Comparison of ENCODE assay signal across 9 cellular contexts in genomic region chr1:159790237-159790917, GRCh38. TPM values are rescaled to one million over a fixed set of nuclear protein-coding genes. Genes with fewer than 3 reads are reported as not detected.
A peak's percentile ranks its signal among the peaks of the same experiment; 100 is the strongest.
DNase-seq lines count a peak whose midpoint lies in the region; ATAC-seq, FAIRE-seq and TF ChIP-seq lines count a peak whose summit lies in the region.
"Had no signal": no experiment of that assay in that cellular context is flagged by ENCODE, and none has a peak within 500 bp of the region (broad histone marks: within the 10 kb centered on the region; RNA-seq: fewer than 3 reads in every experiment).

No MANE protein-coding gene starts in this region.

- intact Hi-C loops in HepG2 (cut with micrococcal nuclease; ENCODE audit: unreplicated experiment): no loop called here
- intact Hi-C loops in CD4-positive, alpha-beta memory T cell (cut with micrococcal nuclease): loop anchor here (10.0 kb wide), 2 partner anchors 626 to 656 kb away; no protein-coding TSS in a partner anchor

- TF ChIP-seq RAD21 in HepG2 (CRISPR knock-in tag; IDR thresholded peaks at IDR 0.05): no peak

- no peaks in the 10 kb centered on the region for H3K9me3 Mint-ChIP-seq in HFFc6
- H3K9me3 Mint-ChIP-seq in effector memory CD8-positive, alpha-beta T cell: no peaks in the 10 kb centered on the region
- H3K9me3 Mint-ChIP-seq in CD4-positive, alpha-beta memory T cell: no peaks in the 10 kb centered on the region
- H3K9me3 Mint-ChIP-seq: memory B cell had no signal

- H3K4me3 Mint-ChIP-seq in HFFc6: no peak overlapping the region
- H3K4me3 Mint-ChIP-seq in effector memory CD8-positive, alpha-beta T cell: no peak overlapping the region
- H3K4me3 Mint-ChIP-seq in CD4-positive, alpha-beta memory T cell: no peak overlapping the region
- H3K4me3 Mint-ChIP-seq: memory B cell had no signal

- H4K20me1 ChIP-seq in HepG2 (ENCODE audit: insufficient read depth, low read length): no peaks in the 10 kb centered on the region

- no peak for TF ChIP-seq POLR2A in HepG2 (IDR thresholded peaks at IDR 0.05; ENCODE audit: insufficient read depth in 1 of 2, low read depth in 2 of 2, low read length in 2 of 2)

- CTCF ChIA-PET in HepG2 (lab: Yijun Ruan, JAX; ENCODE audit: low intra/inter-chr PET ratio, low total read pairs): interaction anchor here (0.7 to 0.9 kb wide), 2 partner anchors 217 to 658 kb away, joined by 3 read pairs; no protein-coding TSS in a partner anchor
- CTCF ChIA-PET in CD4-positive, alpha-beta memory T cell (lab: Charles Lee; ENCODE audit: partially characterized antibody): interaction anchor here (0.8 to 10.7 kb wide), 11 partner anchors 8 to 217 kb away, joined by 3 to 116 read pairs (median 3); partner anchors contain the start of genes DUSP23 and IGSF9

- TF ChIP-seq CTCF in HFFc6 (IDR thresholded peaks at IDR 0.05) (peak; percentile 84), VCaP (conservative IDR thresholded peaks at IDR 0.05) (peak; percentile 52), HepG2 (CRISPR knock-in tag; IDR thresholded peaks at IDR 0.05) (peak; percentile 51)

- no peaks in the 10 kb centered on the region for H3K79me2 ChIP-seq in HepG2 (ENCODE audit: insufficient read depth, low read length)

- H3K9me3 ChIP-seq in HepG2 (ENCODE audit: low read length): no peaks in the 10 kb centered on the region
- no peaks in the 10 kb centered on the region for H3K9me3 ChIP-seq in CD4-positive, alpha-beta memory T cell (ENCODE audit: control insufficient read depth in 1 of 2, low read length in 2 of 2)

- DNase-seq in DMS53 (lab: John Stamatoyannopoulos, UW) (peak; percentile 73), HFFc6 (no peak), HepG2 (ENCODE audit: low spot score) (peak; percentile 16)
- DNase-seq in effector memory CD8-positive, alpha-beta T cell: no peak
- no peak for DNase-seq in CD4-positive, alpha-beta memory T cell
- DNase-seq in stimulated activated naive CD8-positive, alpha-beta T cell treated with anti-CD3 and anti-CD28 coated beads, Interleukin-15, Interleukin-2, amounts not matched to agents 100 U/mL and 50 U/mL, for 24 hours: no peak

- H3K4me2 ChIP-seq in HepG2 (ENCODE audit: low read depth, low read length): no peak overlapping the region

- no peak overlapping the region for H3K27ac Mint-ChIP-seq in HFFc6
- H3K27ac Mint-ChIP-seq in effector memory CD8-positive, alpha-beta T cell: no peak overlapping the region
- H3K27ac Mint-ChIP-seq in CD4-positive, alpha-beta memory T cell: no peak overlapping the region
- H3K27ac Mint-ChIP-seq: memory B cell had no signal

- no TSS peak for BruUV-seq in HepG2 (replicated peaks; lab: Mats Ljungman, UMichigan)

- WGBS in HepG2 (ENCODE audit: low lambda C conversion rate): 4% methylated on average over 2 of the region's 2 CpGs

- H3K27ac ChIP-seq in VCaP (no peak overlapping the region), HepG2 (ENCODE audit: extremely low read length, insufficient read depth, low read length) (no peak overlapping the region)
- H3K27ac ChIP-seq in CD4-positive, alpha-beta memory T cell (ENCODE audit: low read depth, low read length): no peak overlapping the region

- no peak overlapping the region for H3K9ac ChIP-seq in HepG2 (ENCODE audit: insufficient read depth, low read depth, low read length)

- H3K27me3 ChIP-seq in HepG2 (ENCODE audit: control insufficient read depth in 1 of 2, insufficient read depth in 2 of 2, low read length in 2 of 2): no peaks in the 10 kb centered on the region; a peak in 1 of 5 replicates
- H3K27me3 ChIP-seq in CD4-positive, alpha-beta memory T cell (ENCODE audit: insufficient read depth, low read length): no peaks in the 10 kb centered on the region

- H3K4me1 ChIP-seq in HepG2 (ENCODE audit: insufficient read depth, low read length): no peaks in the 10 kb centered on the region
- H3K4me1 ChIP-seq in CD4-positive, alpha-beta memory T cell (ENCODE audit: insufficient read depth, low read length): no peaks in the 10 kb centered on the region

- FAIRE-seq in HepG2 (lab: Jason Lieb, UNC): peak; percentile 53

- TF ChIP-seq EP300 in HepG2 (IDR thresholded peaks at IDR 0.05; ENCODE audit: low read depth in 2 of 2, low read length in 2 of 2) (no peak), HepG2 (CRISPR knock-in tag; IDR thresholded peaks at IDR 0.05; ENCODE audit: borderline replicate concordance) (no peak)

- H3K4me1 Mint-ChIP-seq in HFFc6 (ENCODE audit: low read depth): peaks cover 35% of the 10 kb centered on the region
- peaks cover 0 to 4% of the 10 kb centered on the region in 2 donors for H3K4me1 Mint-ChIP-seq in effector memory CD8-positive, alpha-beta T cell (ENCODE audit: low read depth in 2 of 2)
- H3K4me1 Mint-ChIP-seq in CD4-positive, alpha-beta memory T cell: peaks cover 0 to 5% (median 2%) of the 10 kb centered on the region in 4 donors

- POLR2A ChIA-PET in HepG2 (lab: Yijun Ruan, JAX): no interaction called here
- POLR2A ChIA-PET in CD4-positive, alpha-beta memory T cell (lab: Charles Lee; ENCODE audit: partially characterized antibody): interaction anchor here (1.0 to 1.4 kb wide), 2 partner anchors 10 to 134 kb away, joined by 3 to 4 read pairs; partner anchors contain the start of gene DUSP23

- H3K27me3 Mint-ChIP-seq in HFFc6 (ENCODE audit: insufficient read depth): peaks cover 1% of the 10 kb centered on the region
- H3K27me3 Mint-ChIP-seq in effector memory CD8-positive, alpha-beta T cell: no peaks in the 10 kb centered on the region
- H3K27me3 Mint-ChIP-seq in CD4-positive, alpha-beta memory T cell: peaks cover 7 to 14% of the 10 kb centered on the region in 2 donors

- no peak overlapping the region for H2AFZ ChIP-seq in HepG2 (ENCODE audit: low read length)

- ATAC-seq in HepG2 (peak; percentile 53), HG02981 (IDR thresholded peaks at IDR 0.05; ENCODE audit: unreplicated experiment) (no peak)
- ATAC-seq in effector memory CD8-positive, alpha-beta T cell (replicated peaks): no peak
- ATAC-seq in stimulated activated naive CD8-positive, alpha-beta T cell treated with anti-CD3 and anti-CD28 coated beads, Interleukin-15, Interleukin-2, amounts not matched to agents 100 U/mL and 50 U/mL, for 24 hours: no peak

- H3K36me3 ChIP-seq in HepG2 (replicated peaks in 1 of 2; ENCODE audit: control insufficient read depth in 1 of 2, insufficient read depth in 2 of 2, low read length in 2 of 2): no peaks in the 10 kb centered on the region
- H3K36me3 ChIP-seq in CD4-positive, alpha-beta memory T cell (ENCODE audit: insufficient read depth, low read length): no peaks in the 10 kb centered on the region

- no peak overlapping the region for H3K4me3 ChIP-seq in HepG2 (replicated peaks in 1 of 3; ENCODE audit: insufficient read depth in 1 of 3, low read depth in 2 of 3, low read length in 3 of 3)
- H3K4me3 ChIP-seq in CD4-positive, alpha-beta memory T cell (ENCODE audit: low read length in 2 of 2): no peak overlapping the region

- in situ Hi-C loops in HepG2 (cut with HindIII; ENCODE audit: extremely low pct_ligation_motif_present, low pct_unique_long_range_greater_than_20kb): no loop called here

- H3K36me3 Mint-ChIP-seq in HFFc6 (ENCODE audit: low read depth): no peaks in the 10 kb centered on the region
- no peaks in the 10 kb centered on the region for H3K36me3 Mint-ChIP-seq in effector memory CD8-positive, alpha-beta T cell (ENCODE audit: insufficient read depth)
- H3K36me3 Mint-ChIP-seq in CD4-positive, alpha-beta memory T cell: no peaks in the 10 kb centered on the region
- H3K36me3 Mint-ChIP-seq: memory B cell had no signal

RNA-seq across cellular contexts. Expression of gene DUSP23, which starts 9.6 kb away (rescaled TPM):
- total RNA-seq in HFFc6 (2021; fragmentation: NEBNext Ultra II Directional; extraction: Animal tissue kit (Norgen Biotek cat#: 25700)): 10 to 100 TPM; 23.3 to 26.3 (median 23.5) TPM
- not detected in 2 replicates for total RNA-seq in HepG2 (2016; rRNA removed; fragmentation: Illumina TruSeq; extraction: Trizol)
- total RNA-seq in HepG2 (2016; cell fraction: cytosol; rRNA removed; fragmentation: Illumina TruSeq; extraction: Trizol; ENCODE audit: low read depth): not detected in 2 replicates
- total RNA-seq in HepG2 (2016; cell fraction: insoluble cytoplasmic fraction; rRNA removed; fragmentation: Illumina TruSeq; extraction: Trizol): not detected in 2 replicates
- total RNA-seq in HepG2 (2016; cell fraction: membrane; rRNA removed; fragmentation: Illumina TruSeq; extraction: Trizol): not detected in 2 replicates
- total RNA-seq in HepG2 (2016; cell fraction: nucleus; rRNA removed; fragmentation: Illumina TruSeq; extraction: Trizol): not detected in 2 replicates
- not detected in 2 replicates for polyA plus RNA-seq in HepG2 (2011; rRNA removed)
- not detected in 2 replicates for polyA plus RNA-seq in HepG2 (2011; cell fraction: cytosol; rRNA removed)
- polyA plus RNA-seq in HepG2 (2011; cell fraction: nucleus; rRNA removed): not detected in 2 replicates
- polyA plus RNA-seq in HepG2 (2012): not detected in 2 replicates
- polyA plus RNA-seq in HepG2 (2016; cell fraction: cytosol; fragmentation: Illumina TruSeq; extraction: Trizol; ENCODE audit: low read depth): not detected in 2 replicates
- not detected in 2 replicates for polyA plus RNA-seq in HepG2 (2016; cell fraction: insoluble cytoplasmic fraction; fragmentation: Illumina TruSeq; extraction: Trizol; ENCODE audit: low read depth)
- polyA plus RNA-seq in HepG2 (2016; cell fraction: membrane; fragmentation: Illumina TruSeq; extraction: Trizol; ENCODE audit: low read depth): not detected in 2 replicates
- polyA plus RNA-seq in HepG2 (2016; cell fraction: nucleus; fragmentation: Illumina TruSeq; extraction: Trizol; ENCODE audit: insufficient read depth, low read depth): not detected in 2 replicates
- not detected in 2 replicates for polyA minus RNA-seq in HepG2 (2011; rRNA and poly(A)+ RNA removed; ENCODE audit: low replicate concordance)
- polyA minus RNA-seq in HepG2 (2011; cell fraction: cytosol; rRNA and poly(A)+ RNA removed): not detected in 2 replicates
- not detected in 2 replicates for polyA minus RNA-seq in HepG2 (2011; cell fraction: nucleus; rRNA and poly(A)+ RNA removed)
- 10 to 100 TPM; 14.5 to 15.7 TPM for total RNA-seq in CD4-positive, alpha-beta memory T cell
- 10 to 100 TPM; 44.8 to 73.8 TPM for polyA plus RNA-seq in CD4-positive, alpha-beta memory T cell

RNA-seq across cellular contexts. Expression of gene FCRL6, which starts 11.8 kb away (rescaled TPM):
- not detected for total RNA-seq in HFFc6 (2021; fragmentation: NEBNext Ultra II Directional; extraction: Animal tissue kit (Norgen Biotek cat#: 25700))
- total RNA-seq in HepG2 (2016; rRNA removed; fragmentation: Illumina TruSeq; extraction: Trizol): not detected in 2 replicates
- not detected in 2 replicates for total RNA-seq in HepG2 (2016; cell fraction: cytosol; rRNA removed; fragmentation: Illumina TruSeq; extraction: Trizol; ENCODE audit: low read depth)
- total RNA-seq in HepG2 (2016; cell fraction: insoluble cytoplasmic fraction; rRNA removed; fragmentation: Illumina TruSeq; extraction: Trizol): not detected in 2 replicates
- total RNA-seq in HepG2 (2016; cell fraction: membrane; rRNA removed; fragmentation: Illumina TruSeq; extraction: Trizol): not detected in 2 replicates
- total RNA-seq in HepG2 (2016; cell fraction: nucleus; rRNA removed; fragmentation: Illumina TruSeq; extraction: Trizol): not detected in 2 replicates
- not detected in 2 replicates for polyA plus RNA-seq in HepG2 (2011; rRNA removed)
- not detected in 2 replicates for polyA plus RNA-seq in HepG2 (2011; cell fraction: cytosol; rRNA removed)
- not detected in 2 replicates for polyA plus RNA-seq in HepG2 (2011; cell fraction: nucleus; rRNA removed)
- polyA plus RNA-seq in HepG2 (2012): not detected in 2 replicates
- polyA plus RNA-seq in HepG2 (2016; cell fraction: cytosol; fragmentation: Illumina TruSeq; extraction: Trizol; ENCODE audit: low read depth): not detected in 2 replicates
- polyA plus RNA-seq in HepG2 (2016; cell fraction: insoluble cytoplasmic fraction; fragmentation: Illumina TruSeq; extraction: Trizol; ENCODE audit: low read depth): not detected in 2 replicates
- polyA plus RNA-seq in HepG2 (2016; cell fraction: membrane; fragmentation: Illumina TruSeq; extraction: Trizol; ENCODE audit: low read depth): not detected in 2 replicates
- not detected in 2 replicates for polyA plus RNA-seq in HepG2 (2016; cell fraction: nucleus; fragmentation: Illumina TruSeq; extraction: Trizol; ENCODE audit: insufficient read depth, low read depth)
- not detected in 2 replicates for polyA minus RNA-seq in HepG2 (2011; rRNA and poly(A)+ RNA removed; ENCODE audit: low replicate concordance)
- polyA minus RNA-seq in HepG2 (2011; cell fraction: cytosol; rRNA and poly(A)+ RNA removed): not detected in 2 replicates
- polyA minus RNA-seq in HepG2 (2011; cell fraction: nucleus; rRNA and poly(A)+ RNA removed): not detected in 2 replicates
- total RNA-seq in CD4-positive, alpha-beta memory T cell: under 1 TPM; 0.41 to 0.55 TPM
- polyA plus RNA-seq in CD4-positive, alpha-beta memory T cell: under 1 TPM; 0.20 to 0.78 TPM

RNA-seq across cellular contexts. Expression of gene SLAMF8, which starts 36.3 kb away (rescaled TPM):
- under 1 TPM; 0.09 to 0.99 (median 0.40) TPM for total RNA-seq in HFFc6 (2021; fragmentation: NEBNext Ultra II Directional; extraction: Animal tissue kit (Norgen Biotek cat#: 25700))
- not detected in 2 replicates for total RNA-seq in HepG2 (2016; rRNA removed; fragmentation: Illumina TruSeq; extraction: Trizol)
- total RNA-seq in HepG2 (2016; cell fraction: cytosol; rRNA removed; fragmentation: Illumina TruSeq; extraction: Trizol; ENCODE audit: low read depth): not detected in 2 replicates
- not detected in 2 replicates for total RNA-seq in HepG2 (2016; cell fraction: insoluble cytoplasmic fraction; rRNA removed; fragmentation: Illumina TruSeq; extraction: Trizol)
- not detected in 2 replicates for total RNA-seq in HepG2 (2016; cell fraction: membrane; rRNA removed; fragmentation: Illumina TruSeq; extraction: Trizol)
- total RNA-seq in HepG2 (2016; cell fraction: nucleus; rRNA removed; fragmentation: Illumina TruSeq; extraction: Trizol): not detected in 2 replicates
- not detected in 2 replicates for polyA plus RNA-seq in HepG2 (2011; rRNA removed)
- not detected in 2 replicates for polyA plus RNA-seq in HepG2 (2011; cell fraction: cytosol; rRNA removed)
- polyA plus RNA-seq in HepG2 (2011; cell fraction: nucleus; rRNA removed): not detected in 2 replicates
- polyA plus RNA-seq in HepG2 (2012): not detected in 2 replicates
- not detected in 2 replicates for polyA plus RNA-seq in HepG2 (2016; cell fraction: cytosol; fragmentation: Illumina TruSeq; extraction: Trizol; ENCODE audit: low read depth)
- polyA plus RNA-seq in HepG2 (2016; cell fraction: insoluble cytoplasmic fraction; fragmentation: Illumina TruSeq; extraction: Trizol; ENCODE audit: low read depth): not detected in 2 replicates
- not detected in 2 replicates for polyA plus RNA-seq in HepG2 (2016; cell fraction: membrane; fragmentation: Illumina TruSeq; extraction: Trizol; ENCODE audit: low read depth)
- not detected in 2 replicates for polyA plus RNA-seq in HepG2 (2016; cell fraction: nucleus; fragmentation: Illumina TruSeq; extraction: Trizol; ENCODE audit: insufficient read depth, low read depth)
- not detected in 2 replicates for polyA minus RNA-seq in HepG2 (2011; rRNA and poly(A)+ RNA removed; ENCODE audit: low replicate concordance)
- not detected in 2 replicates for polyA minus RNA-seq in HepG2 (2011; cell fraction: cytosol; rRNA and poly(A)+ RNA removed)
- polyA minus RNA-seq in HepG2 (2011; cell fraction: nucleus; rRNA and poly(A)+ RNA removed): not detected in 2 replicates
- total RNA-seq in CD4-positive, alpha-beta memory T cell: 1 to 10 TPM; 2.0 TPM
- polyA plus RNA-seq in CD4-positive, alpha-beta memory T cell: not detected

Comparison
In these comparisons a context has a peak if more than half of its experiments do, and no peak if none do; other contexts are left out.
1. DNase-seq: peak in DMS53 (single experiment) and HepG2 (single experiment); none in HFFc6 (single experiment), effector memory CD8-positive, alpha-beta T cell (0 of 3), CD4-positive, alpha-beta memory T cell (0 of 5) and stimulated activated naive CD8-positive, alpha-beta T cell treated with anti-CD3 and anti-CD28 coated beads, Interleukin-15, Interleukin-2, amounts not matched to agents 100 U/mL and 50 U/mL, for 24 hours (single experiment).
2. RNA of gene DUSP23, which starts 9.6 kb away (total RNA-seq): 23.3 to 26.3 TPM in HFFc6 and 14.5 to 15.7 TPM in CD4-positive, alpha-beta memory T cell; not detected in HepG2; every median in the first group is over 10 times any median in the second.
3. Peak in every context shown above with its lines, with median percentiles within 50 percentile points of each other: CTCF ChIP-seq.